27 cellular contexts compared by ENCODE assay signal in the genomic region with DNA sequence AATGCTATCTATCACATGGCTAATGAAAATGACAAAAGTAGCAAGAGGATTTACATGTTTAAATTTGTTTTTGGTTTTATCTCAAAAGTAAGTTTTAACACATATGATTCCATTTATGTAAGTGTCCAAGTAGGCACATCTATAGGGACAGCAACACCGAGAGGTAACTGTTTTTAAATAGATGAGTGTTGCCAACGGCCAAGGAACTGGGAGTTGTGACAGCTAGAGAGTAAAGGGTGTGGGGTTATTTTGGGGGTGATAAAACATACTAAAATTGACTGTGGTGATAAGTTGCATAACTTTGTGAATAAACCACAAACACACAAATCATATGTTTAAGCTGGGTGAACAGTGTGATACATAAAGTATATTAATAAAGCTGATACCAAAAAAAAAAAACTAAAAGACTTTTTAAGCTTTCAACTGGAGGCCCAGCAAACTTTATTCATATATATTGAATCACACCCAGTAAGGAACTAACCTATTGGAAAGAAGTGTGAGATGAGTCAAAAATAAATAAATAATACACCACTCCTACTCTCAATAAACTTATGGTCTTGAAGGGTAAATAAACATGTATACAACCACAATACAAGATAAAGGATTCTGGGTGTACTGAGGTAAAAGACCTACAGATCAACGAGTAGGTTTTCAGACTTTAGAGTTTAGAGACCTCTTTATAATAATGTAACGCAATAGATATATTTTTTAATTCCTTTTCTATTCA. TPM values are rescaled to one million over a fixed set of nuclear protein-coding genes. Genes with fewer than 3 reads are reported as not detected.
"Had no signal": no experiment of that assay in that cellular context is flagged by ENCODE, and none has a peak within 500 bp of the region (broad histone marks: within the 10 kb centered on the region; RNA-seq: fewer than 3 reads in every experiment).

No MANE protein-coding gene starts in this region.

- H3K9me3 ChIP-seq: adrenal gland, stomach, vagina had no signal

- H2AFZ ChIP-seq: neural progenitor cell had no signal

- H3K4me1 ChIP-seq: adrenal gland, neural progenitor cell, vagina had no signal

- H3K4me2 ChIP-seq: neural progenitor cell had no signal

- H3K36me3 ChIP-seq: adrenal gland, cardiac muscle cell, neural progenitor cell, stomach, vagina had no signal

- ATAC-seq: activated CD4-positive, alpha-beta T cell treated with anti-CD3 and anti-CD28 coated beads for 36 hours; activated naive CD4-positive, alpha-beta T cell treated with anti-CD3 and anti-CD28 coated beads, Interleukin-2, amount 50 U/mL, for 72 hours; effector memory CD8-positive, alpha-beta T cell; foreskin keratinocyte; left colon; right cardiac atrium; WTC11 had no signal

- H3K9ac ChIP-seq: neural progenitor cell had no signal

- DNase-seq: activated CD4-positive, alpha-beta T cell treated with anti-CD3 and anti-CD28 coated beads for 36 hours; activated CD4-positive, alpha-beta T cell treated with anti-CD3 and anti-CD28 coated beads, Interleukin-2, amount 50 U/mL, for 48 hours; activated gamma-delta T cell treated with Interleukin-2 at 50 U/mL for 16 hours; adrenal gland; effector memory CD8-positive, alpha-beta T cell; foreskin keratinocyte; glutamatergic neuron; hippocampal formation; islet precursor cell; left colon; right cardiac atrium; stimulated activated CD4-positive, alpha-beta T cell treated with anti-CD3 and anti-CD28 coated beads, Interleukin-2, amount 100 ng/mL, for 48 hours; stomach; trophoblast cell had no signal

- H3K27ac ChIP-seq: adrenal gland, cardiac muscle cell, epithelial cell of prostate, foreskin keratinocyte, neural progenitor cell, stomach, vagina had no signal

- H3K4me3 ChIP-seq: adrenal gland, cardiac muscle cell, neural progenitor cell, stomach, vagina had no signal

- H3K27me3 ChIP-seq: adrenal gland, cardiac muscle cell, foreskin keratinocyte, neural progenitor cell, stomach, vagina had no signal

RNA-seq across cellular contexts. Expression of gene LRRC72, which starts 33.0 kb away (rescaled TPM):
- total RNA-seq: activated CD4-positive, alpha-beta T cell treated with anti-CD3 and anti-CD28 coated beads for 36 hours; activated naive CD4-positive, alpha-beta T cell treated with anti-CD3 and anti-CD28 coated beads, Interleukin-2, amount 50 U/mL, for 72 hours; adrenal gland; cardiac muscle cell; chondrocyte; foreskin keratinocyte; left colon; lung microvascular endothelial cell; mononuclear cell; osteoblast; progenitor cell of endocrine pancreas; right cardiac atrium; skeletal muscle tissue; stomach; temporal lobe; vagina; WTC11 had no signal
